Comparison of ENCODE assay signal across 7 cellular contexts in the genomic region with DNA sequence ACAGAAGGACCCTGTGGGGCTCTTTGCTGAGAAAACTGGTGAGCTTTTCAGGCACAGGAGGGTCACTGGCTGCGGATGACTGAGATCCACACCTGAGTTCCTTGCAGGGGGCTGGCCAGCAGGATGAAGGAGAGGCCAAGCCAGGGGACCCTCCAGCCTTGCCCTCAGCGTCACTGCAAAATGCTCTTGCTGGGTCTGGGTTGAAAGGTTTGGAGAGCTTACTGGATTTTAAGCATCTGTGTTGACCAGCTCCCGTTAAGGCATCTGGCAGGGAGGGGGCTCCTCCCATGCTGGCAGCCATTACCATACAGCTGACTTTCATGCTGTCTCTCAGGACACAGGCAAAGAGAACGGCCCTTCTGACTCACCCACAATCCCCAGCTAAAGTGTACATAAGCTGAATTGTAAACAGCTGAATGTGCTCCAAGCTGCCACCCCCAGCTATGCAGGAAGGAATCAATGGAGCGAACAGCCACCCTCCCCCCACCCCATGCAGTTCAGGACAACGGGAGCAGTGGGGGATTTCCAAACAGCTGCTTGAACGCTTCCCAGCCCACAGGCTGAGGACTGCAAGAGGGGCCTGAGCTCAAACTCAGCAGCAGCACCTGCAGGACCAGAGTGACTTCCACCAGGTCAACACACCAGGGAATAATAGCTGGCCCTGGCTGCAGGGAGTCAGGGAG. TPM values are rescaled to one million over a fixed set of nuclear protein-coding genes. Genes with fewer than 3 reads are reported as not detected.
DNase-seq lines count a peak whose midpoint lies in the region; ATAC-seq and TF ChIP-seq lines count a peak whose summit lies in the region.

No MANE protein-coding gene starts in this region.

- peak; percentile 22 for TF ChIP-seq POLR2A in esophagus muscularis mucosa (IDR thresholded peaks at IDR 0.05; ENCODE audit: low read depth)

- peak overlapping the region; percentile 92 for H3K27ac ChIP-seq in HUES48 (ENCODE audit: low read depth, low read length)
- H3K27ac ChIP-seq in Panc1 (ENCODE audit: low read length) = peak overlapping the region; percentile 93
- peak overlapping the region; percentile 99 to 100 (median 100) for H3K27ac ChIP-seq in esophagus muscularis mucosa (replicated peaks in 1 of 4)
- peak overlapping the region; percentile 96 for H3K27ac ChIP-seq in muscle layer of duodenum (ENCODE audit: low read length)

- TF ChIP-seq CTCF in Panc1 (IDR thresholded peaks at IDR 0.05) = no peak
- TF ChIP-seq CTCF in esophagus muscularis mucosa (IDR thresholded peaks at IDR 0.05) = no peak

- intact Hi-C loops in Panc1 (cut with micrococcal nuclease; ENCODE audit: unreplicated experiment) (no loop called here), esophagus muscularis mucosa (cut with DNase I) (no loop called here)

- WGBS in esophagus muscularis mucosa = 0% methylated on average over 3 of the region's 7 CpGs

- no peak for TF ChIP-seq EP300 in esophagus muscularis mucosa (IDR thresholded peaks at IDR 0.05)

- in situ Hi-C loops in Panc1 (cut with HindIII; ENCODE audit: low pct_unique_long_range_greater_than_20kb, low sequenced_read_pairs) = no loop called here

- H3K9me3 ChIP-seq in HUES48 (ENCODE audit: control insufficient read depth, insufficient read depth, low read length) = no peaks in the 10 kb centered on the region
- H3K9me3 ChIP-seq in Panc1 (ENCODE audit: control insufficient read depth, insufficient read depth, low read depth, low read length) = no peaks in the 10 kb centered on the region
- H3K9me3 ChIP-seq in esophagus muscularis mucosa = no peaks in the 10 kb centered on the region
- no peaks in the 10 kb centered on the region for H3K9me3 ChIP-seq in muscle layer of duodenum (ENCODE audit: control insufficient read depth in 1 of 2, low read length in 2 of 2)

- no TSS peak for BruUV-seq in Panc1 (replicated peaks; lab: Mats Ljungman, UMichigan)

- DNase-seq in Panc1 (ENCODE audit: low read depth, low spot score) (peak; percentile 91), esophagus muscularis mucosa (ENCODE audit: extremely low spot score) (peak; percentile 95), mesenteric fat pad (ENCODE audit: low spot score) (no peak), KG1 (lab: John Stamatoyannopoulos, UW) (no peak)

- H3K4me3 ChIP-seq in HUES48 (ENCODE audit: low read depth, low read length) (peak overlapping the region; percentile 29; the same call in 1 of the 2 replicates), Panc1 (ENCODE audit: low read depth in 2 of 2, low read length in 2 of 2) (peak overlapping the region in 1 of 2 experiments; percentile 26; a peak in 2 of 4 replicates), esophagus muscularis mucosa (peak overlapping the region; percentile 24 to 47 (median 29)), muscle layer of duodenum (ENCODE audit: low read depth in 1 of 2, low read length in 2 of 2) (peak overlapping the region; percentile 25 to 28)

- no peak overlapping the region for H3K9ac ChIP-seq in HUES48 (ENCODE audit: low read depth, low read length)

- CTCF ChIA-PET in Panc1 (lab: Charles Lee) = interaction anchor here (0.6 kb wide), 1 partner anchor 1370 kb away, joined by 8 read pairs; no protein-coding TSS in a partner anchor

- H3K36me3 ChIP-seq in HUES48 (ENCODE audit: control insufficient read depth, insufficient read depth, low read length) (no peaks in the 10 kb centered on the region), Panc1 (ENCODE audit: control insufficient read depth, insufficient read depth, low read length) (peaks cover 7% of the 10 kb centered on the region; the same call in 1 of the 2 replicates), esophagus muscularis mucosa (peaks cover 0 to 26% (median 3%) of the 10 kb centered on the region in 4 donors), muscle layer of duodenum (ENCODE audit: control insufficient read depth in 1 of 2, insufficient read depth in 2 of 2, low read length in 2 of 2) (peaks cover 7 to 17% of the 10 kb centered on the region in 2 donors)

- H3K4me1 ChIP-seq in HUES48 (ENCODE audit: control insufficient read depth, insufficient read depth, low read length) (peaks cover 69% of the 10 kb centered on the region), Panc1 (ENCODE audit: control insufficient read depth, insufficient read depth, low read length) (peaks cover 99% of the 10 kb centered on the region), esophagus muscularis mucosa (peaks cover 95 to 100% (median 100%) of the 10 kb centered on the region in 4 donors), muscle layer of duodenum (ENCODE audit: control insufficient read depth in 1 of 2, insufficient read depth in 2 of 2, low read length in 2 of 2) (peaks cover 75 to 90% of the 10 kb centered on the region in 2 donors)

- peak; percentile 88 for ATAC-seq in Panc1
- no peak for ATAC-seq in GM19395 (IDR thresholded peaks at IDR 0.05; ENCODE audit: unreplicated experiment)

- POLR2A ChIA-PET in Panc1 (lab: Charles Lee) = interaction anchor here (0.6 to 0.8 kb wide), 2 partner anchors 243 to 1630 kb away, joined by 3 to 6 read pairs; no protein-coding TSS in a partner anchor

- H3K27me3 ChIP-seq in HUES48 (ENCODE audit: control insufficient read depth, insufficient read depth, low read length) (peaks cover 57% of the 10 kb centered on the region), Panc1 (ENCODE audit: control insufficient read depth, insufficient read depth, low read length) (no peaks in the 10 kb centered on the region), esophagus muscularis mucosa (no peaks in the 10 kb centered on the region), muscle layer of duodenum (ENCODE audit: low read depth, low read length) (no peaks in the 10 kb centered on the region)

RNA-seq across cellular contexts. Expression of gene A3GALT2, which starts 21.3 kb away (rescaled TPM):
- total RNA-seq in Panc1 (2021; ENCODE audit: unreplicated experiment) = not detected
- polyA plus RNA-seq in Panc1 (2012; ENCODE audit: insufficient read length) = not detected
- total RNA-seq in esophagus muscularis mucosa = not detected
- total RNA-seq in mesenteric fat pad = not detected

Comparison
In these comparisons a context has a peak if more than half of its experiments do, and no peak if none do; other contexts are left out.
1. DNase-seq: peak in Panc1 (single experiment) and esophagus muscularis mucosa (single experiment); none in mesenteric fat pad (single experiment) and KG1 (single experiment).
2. Peak in every context shown above with its lines, with median percentiles within 50 percentile points of each other: H3K27ac ChIP-seq.